In the genomic region with DNA sequence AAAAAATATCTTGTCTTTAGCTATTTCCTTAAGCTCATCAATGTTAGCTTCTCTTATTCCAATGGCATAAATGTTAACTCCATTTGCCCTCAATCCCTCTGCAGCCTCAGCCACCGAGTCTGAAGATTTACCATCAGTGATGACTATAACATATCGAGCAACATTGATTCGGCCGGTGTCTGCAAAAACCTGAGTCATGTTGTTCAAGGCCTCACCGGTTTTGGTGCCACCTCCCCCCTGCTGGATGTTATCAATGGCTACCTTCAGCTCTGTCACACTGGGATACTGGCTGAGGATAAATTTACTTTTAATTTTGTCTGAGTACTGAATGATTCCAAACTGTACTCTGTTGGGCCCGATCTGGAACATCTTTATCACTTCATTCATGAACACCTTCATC, we compare ENCODE assay signal across 22 cellular contexts.
"Had no signal": no experiment of that assay in that cellular context is flagged by ENCODE, and none has a peak within 500 bp of the region (broad histone marks: within the 10 kb centered on the region; RNA-seq: fewer than 3 reads in every experiment).

No MANE protein-coding gene starts in this region.

- H3K36me3 Mint-ChIP-seq: mesothelial cell of epicardium had no signal

- H3K4me2 ChIP-seq: hepatocyte had no signal

- H3K4me3 Mint-ChIP-seq: mesothelial cell of epicardium had no signal

- H3K36me3 ChIP-seq: esophagus muscularis mucosa, gastroesophageal sphincter, heart left ventricle, left lung, lower lobe of right lung had no signal

- DNase-seq: dermis blood vessel endothelial cell; dorsolateral prefrontal cortex; effector CD4-positive, alpha-beta T cell; effector memory CD4-positive, alpha-beta T cell; foreskin keratinocyte; heart left ventricle; hypothalamus; left cardiac atrium; left lung; left ventricle myocardium superior; lower lobe of right lung; mesenchymal stem cell; mucosa of descending colon had no signal

- ATAC-seq: foreskin keratinocyte, gastroesophageal sphincter, left cardiac atrium, left lung, lower lobe of right lung, mucosa of descending colon had no signal

- H3K4me3 ChIP-seq: coronary artery, dorsolateral prefrontal cortex, esophagus muscularis mucosa, gastroesophageal sphincter, heart left ventricle, hepatocyte, left lung, lower lobe of right lung, mucosa of descending colon had no signal

- H3K4me1 Mint-ChIP-seq: mesothelial cell of epicardium had no signal

- H3K27ac ChIP-seq: coronary artery, dorsolateral prefrontal cortex, esophagus muscularis mucosa, foreskin keratinocyte, gastroesophageal sphincter, heart left ventricle, hepatocyte, left lung, lower lobe of right lung had no signal

- H3K4me1 ChIP-seq: esophagus muscularis mucosa, foreskin keratinocyte, gastroesophageal sphincter, heart left ventricle, left lung, lower lobe of right lung had no signal

- H3K27ac Mint-ChIP-seq: mesothelial cell of epicardium had no signal

- FAIRE-seq: colon, frontal cortex, islet of Langerhans, keratinocyte had no signal

- H3K27me3 ChIP-seq: esophagus muscularis mucosa, gastroesophageal sphincter, heart left ventricle, left lung had no signal

- H3K9me3 ChIP-seq: esophagus muscularis mucosa, gastroesophageal sphincter, heart left ventricle, left lung, lower lobe of right lung had no signal

- H3K79me2 ChIP-seq: hepatocyte had no signal

- H2AFZ ChIP-seq: hepatocyte had no signal
